22 cellular contexts compared by ENCODE assay signal in genomic region chr12:122086088-122086487, GRCh38. TPM values are rescaled to one million over a fixed set of nuclear protein-coding genes. Genes with fewer than 3 reads are reported as not detected.
DNase-seq lines count a peak whose midpoint lies in the region; ATAC-seq and TF ChIP-seq lines count a peak whose summit lies in the region.
"Had no signal": no experiment of that assay in that cellular context is flagged by ENCODE, and none has a peak within 500 bp of the region (broad histone marks: within the 10 kb centered on the region; RNA-seq: fewer than 3 reads in every experiment).

No MANE protein-coding gene starts in this region.

- no peaks in the 10 kb centered on the region for H3K9me3 ChIP-seq in mesenchymal stem cell (ENCODE audit: control insufficient read depth, low read length)
- H3K9me3 ChIP-seq: HAP-1, mucosa of descending colon, pancreas, SK-N-SH had no signal

- H3K27me3 ChIP-seq in mesenchymal stem cell (ENCODE audit: control insufficient read depth in 1 of 2, insufficient read depth in 1 of 2, low read length in 2 of 2): no peaks in the 10 kb centered on the region
- H3K27me3 ChIP-seq: pancreas had no signal

- H3K4me1 ChIP-seq in mesenchymal stem cell (ENCODE audit: control insufficient read depth, insufficient read depth, low read depth, low read length): peaks cover 23% of the 10 kb centered on the region

- peaks cover 34% of the 10 kb centered on the region for H3K36me3 Mint-ChIP-seq in stimulated activated memory B cell treated with anti-CD40 and anti-IgM and Interleukin-4, amounts not matched to agents 10 μg/mL and 1 μg/mL and 100 μg/mL, for 72 hours

- peak; percentile 38 for DNase-seq in activated gamma-delta T cell treated with Interleukin-2 at 50 U/mL for 16 hours
- no peak for DNase-seq in activated gamma-delta T cell (lab: John Stamatoyannopoulos, UW)
- no peak for DNase-seq in RWPE1 (ENCODE audit: low spot score)
- DNase-seq in mesenchymal stem cell: no peak
- DNase-seq in coronary artery (ENCODE audit: low spot score): no peak
- no peak for DNase-seq in A172 (ENCODE audit: low spot score)
- no peak for DNase-seq in caudate nucleus (lab: John Stamatoyannopoulos, UW)
- DNase-seq: activated CD4-positive, alpha-beta T cell treated with anti-CD3 and anti-CD28 coated beads for 36 hours; amniotic stem cell; DND-41; endodermal cell; hypothalamus; kidney glomerular epithelial cell; NCI-H1417 treated with DMSO at 0.1 percent for 48 hours; NCI-H2171; NCI-H748 treated with DMSO at 0.1 percent for 48 hours; SK-N-SH; small intestine had no signal

- no peak overlapping the region for H2BK120ac ChIP-seq in mesenchymal stem cell (ENCODE audit: low read depth, low read length)

- peak overlapping the region; percentile 24 for H3K9ac ChIP-seq in mesenchymal stem cell (ENCODE audit: low read length)
- H3K9ac ChIP-seq: SK-N-SH had no signal

- peaks cover 24 to 28% of the 10 kb centered on the region in 2 experiments for H3K36me3 ChIP-seq in mesenchymal stem cell (ENCODE audit: control insufficient read depth in 1 of 2, insufficient read depth in 2 of 2, low read depth in 1 of 2, low read length in 2 of 2)

- no peak overlapping the region for H2BK15ac ChIP-seq in mesenchymal stem cell (ENCODE audit: low read depth, poor library complexity, severe bottlenecking)

- H3K27ac Mint-ChIP-seq in stimulated activated memory B cell treated with anti-CD40 and anti-IgM and Interleukin-4, amounts not matched to agents 10 μg/mL and 1 μg/mL and 100 μg/mL, for 72 hours: peak overlapping the region; percentile 4
- H3K27ac Mint-ChIP-seq: endodermal cell had no signal

- H2BK5ac ChIP-seq in mesenchymal stem cell (ENCODE audit: low read depth, low read length, poor library complexity, severe bottlenecking): no peak overlapping the region

- H4K91ac ChIP-seq in mesenchymal stem cell (ENCODE audit: low read length): no peak overlapping the region

- H3K4me3 ChIP-seq in mesenchymal stem cell (ENCODE audit: insufficient read depth in 1 of 2, low read depth in 1 of 2, low read length in 2 of 2) (no peak overlapping the region), coronary artery (no peak overlapping the region)
- H3K4me3 ChIP-seq: HAP-1, mucosa of descending colon, pancreas had no signal

- H3K4me3 Mint-ChIP-seq in stimulated activated memory B cell treated with anti-CD40 and anti-IgM and Interleukin-4, amounts not matched to agents 10 μg/mL and 1 μg/mL and 100 μg/mL, for 72 hours: no peak overlapping the region
- H3K4me3 Mint-ChIP-seq: activated CD4-positive, alpha-beta T cell treated with anti-CD3 and anti-CD28 coated beads for 36 hours; endodermal cell had no signal

- H3K18ac ChIP-seq in mesenchymal stem cell (ENCODE audit: low read depth in 1 of 2, low read length in 2 of 2): no peak overlapping the region

- no peak overlapping the region for H3K14ac ChIP-seq in mesenchymal stem cell (ENCODE audit: low read length in 2 of 2)

- ATAC-seq in stimulated activated memory B cell treated with anti-CD40 and anti-IgM and Interleukin-4, amounts not matched to agents 10 μg/mL and 1 μg/mL and 100 μg/mL, for 72 hours: no peak
- ATAC-seq: activated CD4-positive, alpha-beta T cell treated with anti-CD3 and anti-CD28 coated beads for 36 hours; pancreas had no signal

- POLR2A ChIA-PET in RWPE1 (lab: Yijun Ruan, JAX; ENCODE audit: low non-redundant PET): no interaction called here

- no peak overlapping the region for H2BK12ac ChIP-seq in mesenchymal stem cell (ENCODE audit: low read length in 2 of 2)

- H4K8ac ChIP-seq in mesenchymal stem cell (ENCODE audit: low read length): no peak overlapping the region

- peak overlapping the region; percentile 3; the same call in 1 of the 2 replicates for H3K27ac ChIP-seq in RWPE1
- no peak overlapping the region for H3K27ac ChIP-seq in mesenchymal stem cell (ENCODE audit: low read length, poor library complexity, severe bottlenecking)
- H3K27ac ChIP-seq in coronary artery: no peak overlapping the region
- no peak overlapping the region for H3K27ac ChIP-seq in caudate nucleus (ENCODE audit: low read depth, low read length)
- H3K27ac ChIP-seq: pancreas had no signal

- H3K4me2 ChIP-seq in mesenchymal stem cell (ENCODE audit: low read length, poor library complexity, severe bottlenecking): no peak overlapping the region
- H3K4me2 ChIP-seq: SK-N-SH had no signal

- no peak for TF ChIP-seq CTCF in RWPE1 (conservative IDR thresholded peaks at IDR 0.05; ENCODE audit: low read depth)
- no peak for TF ChIP-seq CTCF in coronary artery (IDR thresholded peaks at IDR 0.05)

- no peak overlapping the region for H2AK5ac ChIP-seq in mesenchymal stem cell (ENCODE audit: low read length, severe bottlenecking)

- H3K23ac ChIP-seq in mesenchymal stem cell (ENCODE audit: low read length in 2 of 2): no peak overlapping the region

- no peaks in the 10 kb centered on the region for H3K9me3 Mint-ChIP-seq in stimulated activated memory B cell treated with anti-CD40 and anti-IgM and Interleukin-4, amounts not matched to agents 10 μg/mL and 1 μg/mL and 100 μg/mL, for 72 hours
- H3K9me3 Mint-ChIP-seq: endodermal cell had no signal

- H3K4ac ChIP-seq in mesenchymal stem cell (ENCODE audit: low read depth in 1 of 2, low read length in 2 of 2): no peak overlapping the region

- no peaks in the 10 kb centered on the region for H3K27me3 Mint-ChIP-seq in stimulated activated memory B cell treated with anti-CD40 and anti-IgM and Interleukin-4, amounts not matched to agents 10 μg/mL and 1 μg/mL and 100 μg/mL, for 72 hours
- H3K27me3 Mint-ChIP-seq: activated CD4-positive, alpha-beta T cell treated with anti-CD3 and anti-CD28 coated beads for 36 hours had no signal

- H2AFZ ChIP-seq in mesenchymal stem cell (ENCODE audit: low read depth, low read length): no peak overlapping the region

- CTCF ChIA-PET in RWPE1 (lab: Yijun Ruan, JAX): interaction anchor here (1.0 to 1.1 kb wide), 2 partner anchors 38 to 105 kb away, joined by 3 read pairs; no protein-coding TSS in a partner anchor

- peaks cover 27% of the 10 kb centered on the region for H3K79me1 ChIP-seq in mesenchymal stem cell (replicated peaks; ENCODE audit: low read length, poor library complexity, severe bottlenecking)

- H3K4me1 Mint-ChIP-seq in stimulated activated memory B cell treated with anti-CD40 and anti-IgM and Interleukin-4, amounts not matched to agents 10 μg/mL and 1 μg/mL and 100 μg/mL, for 72 hours: peaks cover 73% of the 10 kb centered on the region

- 75% methylated on average over 9 of the region's 9 CpGs for WGBS in mesenchymal stem cell

RNA-seq across cellular contexts. Expression of gene MLXIP, which starts 7.5 kb away (rescaled TPM):
- polyA plus RNA-seq in mesenchymal stem cell (2013, experiment 1 of 2): 61.2 TPM
- polyA plus RNA-seq in mesenchymal stem cell (2013, experiment 2 of 2): 58.9 TPM
- total RNA-seq in A172 (2014; rRNA removed; shearing (Covaris generic)): 5.4 and 10.1 TPM in 2 replicates
